ENCODE assay signal across 23 cellular contexts in the genomic region with DNA sequence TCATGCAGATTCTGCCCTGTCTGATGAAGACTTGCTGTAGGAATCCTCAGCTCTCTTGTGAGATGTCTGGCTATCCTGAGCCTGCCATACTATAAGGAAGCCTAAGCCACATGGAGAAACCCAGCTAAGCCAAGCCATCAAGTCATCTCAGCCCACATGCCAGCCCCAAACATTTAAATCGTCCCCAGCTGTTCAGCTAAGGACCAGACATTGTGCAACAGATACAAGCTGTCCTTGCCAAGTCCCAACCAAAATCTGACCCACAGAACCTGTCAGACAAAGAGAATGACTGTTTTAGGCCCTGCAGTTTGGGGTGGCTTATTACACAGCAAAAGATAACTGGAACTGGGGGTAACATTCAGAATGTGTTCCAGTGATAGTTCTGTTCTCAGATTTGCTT. TPM values are rescaled to one million over a fixed set of nuclear protein-coding genes. Genes with fewer than 3 reads are reported as not detected.
"Had no signal": no experiment of that assay in that cellular context is flagged by ENCODE, and none has a peak within 500 bp of the region (broad histone marks: within the 10 kb centered on the region; RNA-seq: fewer than 3 reads in every experiment).

No MANE protein-coding gene starts in this region.

- DNase-seq: activated CD4-positive, alpha-beta memory T cell treated with anti-CD3 and anti-CD28 coated beads, Interleukin-2, amount 10 ng/mL, durations not matched to agents 7 days and 5 days; activated CD4-positive, alpha-beta T cell treated with anti-CD3 and anti-CD28 coated beads, Interleukin-2, amount 10 ng/mL, durations not matched to agents 24 days and 14 days; activated effector memory CD4-positive, alpha-beta T cell treated with Interleukin-2 at 50 U/mL for 16 hours; activated naive CD4-positive, alpha-beta T cell treated with anti-CD3 and anti-CD28 coated beads, Interleukin-2, amount 10 ng/mL, durations not matched to agents 7 days and 5 days; activated T-cell treated with anti-CD3 and anti-CD28 coated beads, Interleukin-2, amount 50 U/mL, for 72 hours; body of pancreas; caudate nucleus; effector CD4-positive, alpha-beta T cell; heart right ventricle; kidney; lower lobe of right lung; mesendoderm; mucosa of descending colon; naive B cell; nucleus accumbens; right lobe of liver; stimulated activated CD4-positive, alpha-beta T cell treated with anti-CD3 and anti-CD28 coated beads, Interleukin-2, amount 100 ng/mL, for 48 hours; stimulated activated CD8-positive, alpha-beta memory T cell treated with anti-CD3 and anti-CD28 coated beads, Interleukin-4, amount 100 ng/mL, for 48 hours; stimulated activated naive B cell treated with anti-CD40 and anti-IgM and Interleukin-4, amounts not matched to agents 10 μg/mL and 1 μg/mL and 100 μg/mL, for 72 hours; testis had no signal

- H3K4me1 ChIP-seq: lower lobe of right lung, right lobe of liver, vagina had no signal

- FAIRE-seq: endometrium, kidney had no signal

- H3K27ac ChIP-seq: body of pancreas, heart right ventricle, lower lobe of right lung, right lobe of liver, testis, vagina had no signal

- H3K9me3 ChIP-seq: body of pancreas, testis, vagina had no signal

- ATAC-seq: activated T-cell treated with anti-CD3 and anti-CD28 coated beads, Interleukin-2, amount 50 U/mL, for 72 hours; body of pancreas; lower lobe of right lung; mucosa of descending colon; right lobe of liver; stimulated activated naive B cell treated with anti-CD40 and anti-IgM and Interleukin-4, amounts not matched to agents 10 μg/mL and 1 μg/mL and 100 μg/mL, for 72 hours had no signal

- H3K36me3 ChIP-seq: heart right ventricle, lower lobe of right lung, right lobe of liver, vagina had no signal

- H3K27me3 ChIP-seq: body of pancreas, heart right ventricle, right lobe of liver, testis, vagina had no signal

- H3K4me3 ChIP-seq: body of pancreas, heart right ventricle, lower lobe of right lung, mucosa of descending colon, right lobe of liver, testis, vagina had no signal

RNA-seq across cellular contexts. Expression of a gene that starts 36.8 kb away (rescaled TPM):
- total RNA-seq: T-helper 2 cell treated with Interferon-gamma antibody and Interleukin-4, amounts not matched to agents 100 ng/mL and 5 ng/mL, for 36 hours had no signal
